10 cellular contexts compared by ENCODE assay signal in genomic region chr19:10352764-10353671, GRCh38. TPM values are rescaled to one million over a fixed set of nuclear protein-coding genes. Genes with fewer than 3 reads are reported as not detected.
A peak's percentile ranks its signal among the peaks of the same experiment; 100 is the strongest.
DNase-seq lines count a peak whose midpoint lies in the region; ATAC-seq, FAIRE-seq and TF ChIP-seq lines count a peak whose summit lies in the region.
"Had no signal": no experiment of that assay in that cellular context is flagged by ENCODE, and none has a peak within 500 bp of the region (broad histone marks: within the 10 kb centered on the region; RNA-seq: fewer than 3 reads in every experiment).

No MANE protein-coding gene starts in this region.

- H2BK5ac ChIP-seq in mesenchymal stem cell (ENCODE audit: low read depth, low read length, poor library complexity, severe bottlenecking), result no peak overlapping the region

- H3K4me1 Mint-ChIP-seq in type B pancreatic cell (ENCODE audit: unreplicated experiment), result peaks cover 13% of the 10 kb centered on the region
- H3K4me1 Mint-ChIP-seq in activated T-cell treated with anti-CD3 and anti-CD28 coated beads, Interleukin-2, amount 50 U/mL, for 24 hours (ENCODE audit: low read depth), result no peaks in the 10 kb centered on the region

- no peak overlapping the region for H3K23ac ChIP-seq in mesenchymal stem cell (ENCODE audit: low read length in 2 of 2)

- H3K36me3 ChIP-seq in NT2/D1 (ENCODE audit: insufficient read depth, insufficient read length, low read length) (peaks cover 57% of the 10 kb centered on the region), gastroesophageal sphincter (peaks cover 0 to 91% of the 10 kb centered on the region in 2 donors), mesenchymal stem cell (ENCODE audit: control insufficient read depth in 1 of 2, insufficient read depth in 2 of 2, low read depth in 1 of 2, low read length in 2 of 2) (peaks cover 55 to 66% of the 10 kb centered on the region in 2 experiments)

- H3K18ac ChIP-seq in mesenchymal stem cell (ENCODE audit: low read depth in 1 of 2, low read length in 2 of 2), result peak overlapping the region in 1 of 2 experiments; percentile 65

- H2BK120ac ChIP-seq in mesenchymal stem cell (ENCODE audit: low read depth, low read length), result peak overlapping the region; percentile 4

- H2BK15ac ChIP-seq in mesenchymal stem cell (ENCODE audit: low read depth, poor library complexity, severe bottlenecking), result no peak overlapping the region

- peak overlapping the region in 1 of 2 experiments; percentile 37 for H2BK12ac ChIP-seq in mesenchymal stem cell (ENCODE audit: low read length in 2 of 2)

- no peak overlapping the region for H3K4me2 ChIP-seq in mesenchymal stem cell (ENCODE audit: low read length, poor library complexity, severe bottlenecking)

- H3K27me3 Mint-ChIP-seq in type B pancreatic cell, result no peaks in the 10 kb centered on the region
- no peaks in the 10 kb centered on the region for H3K27me3 Mint-ChIP-seq in activated T-cell treated with anti-CD3 and anti-CD28 coated beads, Interleukin-2, amount 50 U/mL, for 24 hours
- H3K27me3 Mint-ChIP-seq: naive thymus-derived CD4-positive, alpha-beta T cell had no signal

- H3K9me3 ChIP-seq in NT2/D1 (ENCODE audit: insufficient read depth, low read length) (no peaks in the 10 kb centered on the region), gastroesophageal sphincter (no peaks in the 10 kb centered on the region), mesenchymal stem cell (ENCODE audit: control insufficient read depth, low read length) (no peaks in the 10 kb centered on the region)

- peaks cover 9% of the 10 kb centered on the region for H3K79me1 ChIP-seq in mesenchymal stem cell (replicated peaks; ENCODE audit: low read length, poor library complexity, severe bottlenecking)

- TF ChIP-seq EP300 in gastroesophageal sphincter (IDR thresholded peaks at IDR 0.05), result no peak

- TF ChIP-seq POLR2A in gastroesophageal sphincter (IDR thresholded peaks at IDR 0.05), result no peak

- H3K4me1 ChIP-seq in NT2/D1 (ENCODE audit: insufficient read depth, insufficient read length), result peaks cover 6% of the 10 kb centered on the region
- peaks cover 0 to 17% (median 5%) of the 10 kb centered on the region in 3 donors for H3K4me1 ChIP-seq in gastroesophageal sphincter
- peaks cover 8% of the 10 kb centered on the region for H3K4me1 ChIP-seq in mesenchymal stem cell (ENCODE audit: control insufficient read depth, insufficient read depth, low read depth, low read length)

- peak; percentile 57 for DNase-seq in NT2/D1 (ENCODE audit: low read depth, low spot score)
- DNase-seq in mesenchymal stem cell, result peak; percentile 35
- peak; percentile 85 for DNase-seq in type B pancreatic cell (ENCODE audit: extremely low spot score, unreplicated experiment)
- no peak for DNase-seq in activated T-cell treated with anti-CD3 and anti-CD28 coated beads, Interleukin-2, amount 50 U/mL, for 24 hours
- no peak for DNase-seq in GM19239 (ENCODE audit: insufficient read length, low spot score)
- DNase-seq in frontal cortex (ENCODE audit: low spot score in 2 of 2), result no peak
- no peak for DNase-seq in NOMO-1 treated with dmso at 0.1 percent for 144 hours (lab: John Stamatoyannopoulos, UW; ENCODE audit: unreplicated experiment)

- H4K91ac ChIP-seq in mesenchymal stem cell (ENCODE audit: low read length), result peak overlapping the region; percentile 80

- peak overlapping the region; percentile 46 for H3K4me3 ChIP-seq in NT2/D1 (ENCODE audit: insufficient read length, low read depth)
- peak overlapping the region in 1 of 2 donors; percentile 26 for H3K4me3 ChIP-seq in gastroesophageal sphincter
- H3K4me3 ChIP-seq in mesenchymal stem cell (ENCODE audit: insufficient read depth in 1 of 2, low read depth in 1 of 2, low read length in 2 of 2), result no peak overlapping the region

- no peak overlapping the region for H2AFZ ChIP-seq in mesenchymal stem cell (ENCODE audit: low read depth, low read length)

- peak overlapping the region; percentile 70 for H4K8ac ChIP-seq in mesenchymal stem cell (ENCODE audit: low read length)

- no peak overlapping the region for H2AK5ac ChIP-seq in mesenchymal stem cell (ENCODE audit: low read length, severe bottlenecking)

- peak; percentile 55 for ATAC-seq in gastroesophageal sphincter

- no peak for TF ChIP-seq CTCF in gastroesophageal sphincter (IDR thresholded peaks at IDR 0.05)
- TF ChIP-seq CTCF in type B pancreatic cell (conservative IDR thresholded peaks at IDR 0.05), result no peak

- peaks cover 8% of the 10 kb centered on the region for H3K36me3 Mint-ChIP-seq in type B pancreatic cell
- H3K36me3 Mint-ChIP-seq in activated T-cell treated with anti-CD3 and anti-CD28 coated beads, Interleukin-2, amount 50 U/mL, for 24 hours (ENCODE audit: low read depth), result peaks cover 78% of the 10 kb centered on the region

- H3K4me3 Mint-ChIP-seq in type B pancreatic cell, result peak overlapping the region; percentile 80
- no peak overlapping the region for H3K4me3 Mint-ChIP-seq in activated T-cell treated with anti-CD3 and anti-CD28 coated beads, Interleukin-2, amount 50 U/mL, for 24 hours
- H3K4me3 Mint-ChIP-seq: naive thymus-derived CD4-positive, alpha-beta T cell had no signal

- H3K9me3 Mint-ChIP-seq in type B pancreatic cell, result no peaks in the 10 kb centered on the region
- no peaks in the 10 kb centered on the region for H3K9me3 Mint-ChIP-seq in activated T-cell treated with anti-CD3 and anti-CD28 coated beads, Interleukin-2, amount 50 U/mL, for 24 hours
- H3K9me3 Mint-ChIP-seq: naive thymus-derived CD4-positive, alpha-beta T cell had no signal

- FAIRE-seq in GM19239 (lab: Jason Lieb, UNC) (no peak), frontal cortex (lab: Jason Lieb, UNC) (no peak)
- FAIRE-seq: D721Med had no signal

- H3K9ac ChIP-seq in NT2/D1 (ENCODE audit: insufficient read length, low read depth) (peak overlapping the region; percentile 83), mesenchymal stem cell (ENCODE audit: low read length) (no peak overlapping the region)

- H3K27me3 ChIP-seq in NT2/D1 (ENCODE audit: insufficient read depth, insufficient read length) (no peaks in the 10 kb centered on the region), gastroesophageal sphincter (no peaks in the 10 kb centered on the region), mesenchymal stem cell (ENCODE audit: control insufficient read depth in 1 of 2, insufficient read depth in 1 of 2, low read length in 2 of 2) (no peaks in the 10 kb centered on the region)

- H3K27ac Mint-ChIP-seq in type B pancreatic cell, result peak overlapping the region; percentile 78
- H3K27ac Mint-ChIP-seq in activated T-cell treated with anti-CD3 and anti-CD28 coated beads, Interleukin-2, amount 50 U/mL, for 24 hours, result no peak overlapping the region
- H3K27ac Mint-ChIP-seq: naive thymus-derived CD4-positive, alpha-beta T cell had no signal

- WGBS in gastroesophageal sphincter (ENCODE audit: low coverage in 1 of 2), 2 donors, result 55 to 75% methylated on average over 11 to 17 of the region's 63 CpGs
- WGBS in mesenchymal stem cell, result 58% methylated on average over 63 of the region's 63 CpGs

- H3K14ac ChIP-seq in mesenchymal stem cell (ENCODE audit: low read length in 2 of 2), result peak overlapping the region in 1 of 2 experiments; percentile 82

- H3K27ac ChIP-seq in gastroesophageal sphincter (peak overlapping the region in 3 of 4 donors; percentile 43 to 65 (median 60)), mesenchymal stem cell (ENCODE audit: low read length, poor library complexity, severe bottlenecking) (no peak overlapping the region)

- peak overlapping the region in 1 of 2 experiments; percentile 80 for H3K4ac ChIP-seq in mesenchymal stem cell (ENCODE audit: low read depth in 1 of 2, low read length in 2 of 2)

RNA-seq across cellular contexts. Expression of gene ICAM3, which starts 13.6 kb away (rescaled TPM):
- total RNA-seq in gastroesophageal sphincter (1 to 10 TPM; 3.4 to 9.3 (median 5.6) TPM), type B pancreatic cell (ENCODE audit: low replicate concordance) (5.8 and 8.2 TPM in 2 replicates), frontal cortex (0.82 TPM)
- polyA plus RNA-seq in mesenchymal stem cell (2013, experiment 1 of 2), result 9.2 TPM
- 9.8 TPM for polyA plus RNA-seq in mesenchymal stem cell (2013, experiment 2 of 2)

RNA-seq across cellular contexts. Expression of gene RAVER1, which starts 19.7 kb away (rescaled TPM):
- total RNA-seq in gastroesophageal sphincter (10 to 100 TPM; 15.6 to 33.2 (median 21.8) TPM), type B pancreatic cell (ENCODE audit: low replicate concordance) (42.5 and 48.4 TPM in 2 replicates), frontal cortex (2.4 TPM)
- polyA plus RNA-seq in mesenchymal stem cell (2013, experiment 1 of 2), result 24.7 TPM
- polyA plus RNA-seq in mesenchymal stem cell (2013, experiment 2 of 2), result 24.2 TPM

RNA-seq across cellular contexts. Expression of gene TYK2, which starts 27.4 kb away (rescaled TPM):
- total RNA-seq in gastroesophageal sphincter (10 to 100 TPM; 40.8 to 77.2 (median 53.9) TPM), type B pancreatic cell (ENCODE audit: low replicate concordance) (96.6 and 131 TPM in 2 replicates), frontal cortex (29.8 TPM)
- 66.7 TPM for polyA plus RNA-seq in mesenchymal stem cell (2013, experiment 1 of 2)
- polyA plus RNA-seq in mesenchymal stem cell (2013, experiment 2 of 2), result 65.7 TPM

RNA-seq across cellular contexts. Expression of gene FDX2, which starts 37.2 kb away (rescaled TPM):
- total RNA-seq in gastroesophageal sphincter (10 to 100 TPM in 3 of 4 donors, 1 to 10 TPM in 1; 6.7 to 36.5 (median 16.6) TPM), type B pancreatic cell (ENCODE audit: low replicate concordance) (18.8 and 23.3 TPM in 2 replicates), frontal cortex (11.4 TPM)
- polyA plus RNA-seq in mesenchymal stem cell (2013, experiment 1 of 2), result 21.8 TPM
- polyA plus RNA-seq in mesenchymal stem cell (2013, experiment 2 of 2), result 22.8 TPM

RNA-seq across cellular contexts. Expression of gene ZGLP1, which starts 43.4 kb away (rescaled TPM):
- total RNA-seq in gastroesophageal sphincter (1 to 10 TPM in 2 of 4 donors, under 1 TPM in 1, not detected in 1; 0.81 to 2.5 (median 1.1) TPM), type B pancreatic cell (ENCODE audit: low replicate concordance) (5.5 and 17.0 TPM in 2 replicates), frontal cortex (1.6 TPM)
- 1.0 TPM for polyA plus RNA-seq in mesenchymal stem cell (2013, experiment 1 of 2)
- 1.2 TPM for polyA plus RNA-seq in mesenchymal stem cell (2013, experiment 2 of 2)

Comparison
In these comparisons a context has a peak if more than half of its experiments do, and no peak if none do; other contexts are left out.
1. DNase-seq: peak in NT2/D1 (single experiment), mesenchymal stem cell (single experiment) and type B pancreatic cell (single experiment); none in activated T-cell treated with anti-CD3 and anti-CD28 coated beads, Interleukin-2, amount 50 U/mL, for 24 hours (single experiment), GM19239 (single experiment), frontal cortex (0 of 2) and NOMO-1 treated with dmso at 0.1 percent for 144 hours (single experiment).